Comparison of ENCODE assay signal across 1 cellular context in the genomic region with DNA sequence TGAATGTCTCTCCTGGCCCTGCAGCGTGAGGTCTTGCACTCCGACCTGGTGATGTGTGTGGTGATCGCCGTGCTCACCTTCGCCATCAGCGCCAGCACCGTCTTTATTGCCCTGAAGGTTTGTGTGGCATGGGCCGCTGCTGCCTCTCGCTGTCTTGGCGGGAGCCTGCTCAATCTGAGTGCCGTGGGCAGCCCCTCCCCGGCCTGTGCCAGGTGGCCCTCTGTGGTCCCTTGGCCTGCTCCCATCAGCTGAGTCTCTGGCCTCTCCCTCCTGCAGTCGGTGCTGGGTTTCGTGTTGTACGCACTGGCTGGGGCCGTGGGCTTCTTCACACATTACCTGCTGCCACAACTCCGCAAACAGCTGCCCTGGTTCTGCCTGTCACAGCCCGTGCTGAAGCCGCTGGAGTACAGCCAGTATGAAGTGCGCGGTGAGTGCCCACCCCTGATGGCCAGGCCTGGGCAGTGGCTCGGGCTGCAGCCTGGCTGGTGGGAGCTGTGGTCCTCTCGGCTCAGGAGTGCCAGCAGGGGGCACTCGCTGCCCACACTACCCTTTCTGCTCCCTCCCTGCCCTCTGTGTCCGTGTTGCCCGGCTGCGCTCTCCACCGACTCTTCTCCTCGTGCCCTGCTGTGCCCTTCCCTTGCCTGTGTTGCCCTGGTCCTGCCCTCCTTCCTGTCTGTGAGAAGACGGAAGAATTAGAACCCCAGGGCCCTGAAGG.
TF ChIP-seq lines count a peak whose summit lies in the region.

No MANE protein-coding gene starts in this region.

TF ChIP-seq in HEK293T, 16 proteins besides CTCF, POLR2A, EP300 and RAD21:
- TF ChIP-seq L3MBTL2 (conservative IDR thresholded peaks at IDR 0.05) (no peak), ELF4 (IDR thresholded peaks at IDR 0.05) (no peak), SUZ12 (IDR thresholded peaks at IDR 0.05) (no peak), ZNF384 (IDR thresholded peaks at IDR 0.05) (no peak), NFRKB (IDR thresholded peaks at IDR 0.05) (no peak), HDGF (IDR thresholded peaks at IDR 0.05; ENCODE audit: borderline replicate concordance) (no peak), BHLHE40 (IDR thresholded peaks at IDR 0.05; ENCODE audit: borderline replicate concordance) (no peak), TARDBP (IDR thresholded peaks at IDR 0.05) (no peak), SP1 (IDR thresholded peaks at IDR 0.05) (no peak), FOXK2 (IDR thresholded peaks at IDR 0.05) (no peak), FOXM1 (IDR thresholded peaks at IDR 0.05; ENCODE audit: borderline replicate concordance) (no peak), FOXA1 (IDR thresholded peaks at IDR 0.05) (no peak), CTBP1 (IDR thresholded peaks at IDR 0.05; ENCODE audit: borderline replicate concordance) (no peak)
- TF ChIP-seq, protein P1, sequence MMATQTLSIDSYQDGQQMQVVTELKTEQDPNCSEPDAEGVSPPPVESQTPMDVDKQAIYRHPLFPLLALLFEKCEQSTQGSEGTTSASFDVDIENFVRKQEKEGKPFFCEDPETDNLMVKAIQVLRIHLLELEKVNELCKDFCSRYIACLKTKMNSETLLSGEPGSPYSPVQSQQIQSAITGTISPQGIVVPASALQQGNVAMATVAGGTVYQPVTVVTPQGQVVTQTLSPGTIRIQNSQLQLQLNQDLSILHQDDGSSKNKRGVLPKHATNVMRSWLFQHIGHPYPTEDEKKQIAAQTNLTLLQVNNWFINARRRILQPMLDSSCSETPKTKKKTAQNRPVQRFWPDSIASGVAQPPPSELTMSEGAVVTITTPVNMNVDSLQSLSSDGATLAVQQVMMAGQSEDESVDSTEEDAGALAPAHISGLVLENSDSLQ (IDR thresholded peaks at IDR 0.05), result no peak
TF ChIP-seq in HEK293T: peak in this region for 0.
